Comparison of ENCODE assay signal across 1 cellular context in the genomic region with DNA sequence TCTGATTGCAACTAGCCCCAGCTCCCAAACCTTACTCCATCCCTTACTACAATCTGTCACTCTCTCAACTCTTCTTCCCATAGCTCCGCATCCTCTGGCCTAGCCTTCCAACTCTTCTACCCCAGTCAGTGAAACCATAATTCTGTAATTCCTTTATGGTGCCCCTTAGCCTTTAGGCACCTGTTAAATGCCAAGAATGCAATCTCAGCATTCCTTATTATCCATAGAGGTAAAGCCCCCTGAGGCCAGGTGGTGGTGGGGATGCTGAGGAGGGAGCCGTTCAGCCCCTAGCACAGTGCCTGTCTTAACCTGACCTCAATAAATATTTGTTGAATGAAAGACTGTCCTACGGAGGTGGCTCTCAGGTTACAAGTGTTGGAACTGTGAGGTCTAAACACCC.
TF ChIP-seq lines count a peak whose summit lies in the region.

No MANE protein-coding gene starts in this region.

TF ChIP-seq in HepG2, 621 proteins besides CTCF, POLR2A, EP300 and RAD21:
- no peak for TF ChIP-seq SMYD3 (CRISPR knock-in tag; IDR thresholded peaks at IDR 0.05)
- TF ChIP-seq MAFK (conservative IDR thresholded peaks at IDR 0.05 in 1 of 2, IDR thresholded peaks at IDR 0.05 in 1 of 2; ENCODE audit: low read length in 2 of 2) = peak; percentile 48 to 66; a peak in 3 of 4 replicates
- TF ChIP-seq MAFF (IDR thresholded peaks at IDR 0.05; ENCODE audit: low read depth, low read length) = peak; percentile 43
